8 cellular contexts compared by ENCODE assay signal in genomic region chr1:151007853-151008243, GRCh38. TPM values are rescaled to one million over a fixed set of nuclear protein-coding genes. Genes with fewer than 3 reads are reported as not detected.
DNase-seq lines count a peak whose midpoint lies in the region; ATAC-seq and TF ChIP-seq lines count a peak whose summit lies in the region.

No MANE protein-coding gene starts in this region.

- H3K9me3 Mint-ChIP-seq in IgD-negative memory B cell (no peaks in the 10 kb centered on the region), nephron (no peaks in the 10 kb centered on the region)

- intact Hi-C loops in lower leg skin (cut with DNase I; ENCODE audit: low total_unique reads), result no loop called here

- ATAC-seq in GM18505 (IDR thresholded peaks at IDR 0.05; ENCODE audit: unreplicated experiment) (no peak), HG03280 (IDR thresholded peaks at IDR 0.05; ENCODE audit: unreplicated experiment) (no peak)

- H3K36me3 ChIP-seq in BE2C, result no peaks in the 10 kb centered on the region

- WGBS in lower leg skin, 2 donors, result 9 to 10% methylated on average over 4 of the region's 4 CpGs

- H3K4me3 Mint-ChIP-seq in IgD-negative memory B cell, result peak overlapping the region; percentile 87 to 97 (median 96)
- H3K4me3 Mint-ChIP-seq in nephron, result peak overlapping the region; percentile 93 to 96 (median 96)

- H3K27ac Mint-ChIP-seq in IgD-negative memory B cell, result peak overlapping the region; percentile 86 to 99 (median 98)
- peak overlapping the region; percentile 94 to 99 (median 98) for H3K27ac Mint-ChIP-seq in nephron

- H3K4me1 ChIP-seq in BE2C, result no peaks in the 10 kb centered on the region

- TF ChIP-seq POLR2A in GM18505 (IDR thresholded peaks at IDR 0.05; ENCODE audit: borderline replicate concordance, extremely low read depth, insufficient read depth, insufficient read length) (no peak), lower leg skin (IDR thresholded peaks at IDR 0.05) (no peak)

- no peaks in the 10 kb centered on the region for H3K27me3 Mint-ChIP-seq in IgD-negative memory B cell
- no peaks in the 10 kb centered on the region for H3K27me3 Mint-ChIP-seq in nephron (ENCODE audit: low read depth)

- TF ChIP-seq CTCF in BE2C (IDR thresholded peaks at IDR 0.05; ENCODE audit: low read depth, low read length) (no peak), nephron (IDR thresholded peaks at IDR 0.05; ENCODE audit: unreplicated experiment in 3 of 3) (no peak), lower leg skin (IDR thresholded peaks at IDR 0.05) (no peak)

- peak overlapping the region; percentile 99 for H3K27ac ChIP-seq in cingulate gyrus (ENCODE audit: low read depth, low read length)

- H3K36me3 Mint-ChIP-seq in IgD-negative memory B cell (no peaks in the 10 kb centered on the region), nephron (ENCODE audit: low read depth) (peaks cover 5% of the 10 kb centered on the region)

- no peak for DNase-seq in BE2C
- no peak for DNase-seq in lower leg skin (ENCODE audit: low spot score in 2 of 2)
- no peak for DNase-seq in HT-29 (ENCODE audit: low spot score)

- H3K4me1 Mint-ChIP-seq in IgD-negative memory B cell (peaks cover 42 to 51% (median 43%) of the 10 kb centered on the region in 3 donors), nephron (peaks cover 57% of the 10 kb centered on the region)

- H3K27me3 ChIP-seq in BE2C, result no peaks in the 10 kb centered on the region

- peak overlapping the region; percentile 83 for H3K4me3 ChIP-seq in BE2C (ENCODE audit: low read depth, low read length)
- H3K4me3 ChIP-seq in lower leg skin (ENCODE audit: low read depth, poor library complexity, severe bottlenecking), result no peak overlapping the region

- H3K9me3 ChIP-seq in BE2C, result no peaks in the 10 kb centered on the region

RNA-seq across cellular contexts. Expression of gene PRUNE1, which starts 0.4 kb away (rescaled TPM):
- 19.6 TPM for polyA plus RNA-seq in BE2C (2012; ENCODE audit: insufficient read depth, insufficient read length, low read depth)
- 36.2 TPM for polyA plus RNA-seq in IgD-negative memory B cell
- total RNA-seq in lower leg skin, result 10 to 100 TPM; 12.9 to 30.7 (median 22.9) TPM
- total RNA-seq in HT-29 (2014; rRNA removed; shearing (Covaris generic)), result 9.3 and 15.4 TPM in 2 replicates

RNA-seq across cellular contexts. Expression of gene MINDY1, which starts 1.1 kb away (rescaled TPM):
- polyA plus RNA-seq in BE2C (2012; ENCODE audit: insufficient read depth, insufficient read length, low read depth), result 11.1 TPM
- polyA plus RNA-seq in IgD-negative memory B cell, result 2.3 TPM
- total RNA-seq in lower leg skin, result 10 to 100 TPM; 28.5 to 36.6 (median 30.8) TPM
- 19.5 and 19.8 TPM in 2 replicates for total RNA-seq in HT-29 (2014; rRNA removed; shearing (Covaris generic))

RNA-seq across cellular contexts. Expression of gene ANXA9, which starts 25.8 kb away (rescaled TPM):
- 1.2 TPM for polyA plus RNA-seq in BE2C (2012; ENCODE audit: insufficient read depth, insufficient read length, low read depth)
- polyA plus RNA-seq in IgD-negative memory B cell, result 0.11 TPM
- total RNA-seq in lower leg skin, result 100 to 1,000 TPM in 1 of 4 donors, 10 to 100 TPM in 3; 55.1 to 103 (median 82.4) TPM
- total RNA-seq in HT-29 (2014; rRNA removed; shearing (Covaris generic)), result 49.4 and 50.4 TPM in 2 replicates

RNA-seq across cellular contexts. Expression of gene BNIPL, which starts 28.5 kb away (rescaled TPM):
- 0.26 TPM for polyA plus RNA-seq in BE2C (2012; ENCODE audit: insufficient read depth, insufficient read length, low read depth)
- polyA plus RNA-seq in IgD-negative memory B cell, result 0.13 TPM
- total RNA-seq in lower leg skin, result 100 to 1,000 TPM; 220 to 297 (median 254) TPM
- 0.18 and 0.28 TPM in 2 replicates for total RNA-seq in HT-29 (2014; rRNA removed; shearing (Covaris generic))

RNA-seq across cellular contexts. Expression of gene CERS2, which starts 33.2 kb away (rescaled TPM):
- 174 TPM for polyA plus RNA-seq in BE2C (2012; ENCODE audit: insufficient read depth, insufficient read length, low read depth)
- 110 TPM for polyA plus RNA-seq in IgD-negative memory B cell
- total RNA-seq in lower leg skin, result 10 to 100 TPM; 28.8 to 50.1 (median 41.3) TPM
- 152 and 162 TPM in 2 replicates for total RNA-seq in HT-29 (2014; rRNA removed; shearing (Covaris generic))
